Comparison of ENCODE assay signal across 7 cellular contexts in genomic region chr17:7484964-7485377, GRCh38. TPM values are rescaled to one million over a fixed set of nuclear protein-coding genes. Genes with fewer than 3 reads are reported as not detected.
A peak's percentile ranks its signal among the peaks of the same experiment; 100 is the strongest.
DNase-seq lines count a peak whose midpoint lies in the region; ATAC-seq and TF ChIP-seq lines count a peak whose summit lies in the region.

No MANE protein-coding gene starts in this region.

- H3K4me3 ChIP-seq in GM23338 (peak overlapping the region; percentile 86), RWPE2 (ENCODE audit: severe bottlenecking) (peak overlapping the region; percentile 72), foreskin fibroblast (ENCODE audit: low read depth in 1 of 2, low read length in 2 of 2) (peak overlapping the region; percentile 59 to 95)

- peaks cover 28% of the 10 kb centered on the region for H3K36me3 Mint-ChIP-seq in GM23338 (ENCODE audit: low read depth)
- H3K36me3 Mint-ChIP-seq in stimulated activated effector memory CD8-positive, alpha-beta T cell treated with anti-CD3 and anti-CD28 coated beads, Interleukin-12 subunit alpha, Interleukin-12 subunit beta, amount 100 ng/mL, for 72 hours = peaks cover 79% of the 10 kb centered on the region

- peaks cover 20% of the 10 kb centered on the region; the same call in 1 of the 2 replicates for H3F3A ChIP-seq in GM23338 (replicated peaks; ENCODE audit: low read depth)

- H3K9me3 ChIP-seq in RWPE2 (ENCODE audit: severe bottlenecking) = no peaks in the 10 kb centered on the region

- peak overlapping the region; percentile 78 for H3K4me2 ChIP-seq in GM23338

- peak overlapping the region; percentile 99 for H3K27ac Mint-ChIP-seq in GM23338
- H3K27ac Mint-ChIP-seq in stimulated activated effector memory CD8-positive, alpha-beta T cell treated with anti-CD3 and anti-CD28 coated beads, Interleukin-12 subunit alpha, Interleukin-12 subunit beta, amount 100 ng/mL, for 72 hours = peak overlapping the region; percentile 100

- H3K9me3 Mint-ChIP-seq in GM23338 = no peaks in the 10 kb centered on the region; the same call in 1 of the 3 replicates
- no peaks in the 10 kb centered on the region for H3K9me3 Mint-ChIP-seq in stimulated activated effector memory CD8-positive, alpha-beta T cell treated with anti-CD3 and anti-CD28 coated beads, Interleukin-12 subunit alpha, Interleukin-12 subunit beta, amount 100 ng/mL, for 72 hours

- TF ChIP-seq CTCF in GM23338 (conservative IDR thresholded peaks at IDR 0.05; ENCODE audit: low read depth in 2 of 2) (no peak), RWPE2 (IDR thresholded peaks at IDR 0.05; ENCODE audit: poor library complexity, severe bottlenecking) (peak; percentile 19), foreskin fibroblast (IDR thresholded peaks at IDR 0.05; ENCODE audit: low read depth, low read length) (no peak)

- peaks cover 30% of the 10 kb centered on the region for H4K20me1 ChIP-seq in GM23338 (replicated peaks; ENCODE audit: insufficient read depth)

- H3K79me2 ChIP-seq in GM23338 (replicated peaks; ENCODE audit: insufficient read depth) = peaks cover 63% of the 10 kb centered on the region

- ATAC-seq in GM23338 = peak; percentile 7
- ATAC-seq in RWPE2 (ENCODE audit: low read depth) = peak; percentile 1; the same call in 2 of the 3 replicates
- peak; percentile 1 for ATAC-seq in stimulated activated effector memory CD8-positive, alpha-beta T cell treated with anti-CD3 and anti-CD28 coated beads, Interleukin-12 subunit alpha, Interleukin-12 subunit beta, amount 100 ng/mL, for 72 hours
- no peak for ATAC-seq in HG02642 (IDR thresholded peaks at IDR 0.05; ENCODE audit: poor library complexity, unreplicated experiment)

- no peaks in the 10 kb centered on the region for H3K9me2 ChIP-seq in GM23338 (ENCODE audit: insufficient read depth)

- no peaks in the 10 kb centered on the region for H3K36me3 ChIP-seq in GM23338 (ENCODE audit: insufficient read depth)
- H3K36me3 ChIP-seq in RWPE2 (ENCODE audit: low read depth) = peaks cover 4% of the 10 kb centered on the region; the same call in 1 of the 2 replicates

- DNase-seq in GM23338 (ENCODE audit: low spot score) (peak; percentile 65), RWPE2 (ENCODE audit: low spot score) (no peak), foreskin fibroblast (no peak), AG20443 (ENCODE audit: low spot score) (no peak), hypothalamus (lab: John Stamatoyannopoulos, UW) (no peak)
- no peak for DNase-seq in stimulated activated effector memory CD8-positive, alpha-beta T cell treated with anti-CD3 and anti-CD28 coated beads, Interleukin-12 subunit alpha, Interleukin-12 subunit beta, amount 100 ng/mL, for 72 hours (ENCODE audit: low spot score in 2 of 2)

- H3K4me1 Mint-ChIP-seq in GM23338 = peaks cover 52% of the 10 kb centered on the region
- peaks cover 81% of the 10 kb centered on the region for H3K4me1 Mint-ChIP-seq in stimulated activated effector memory CD8-positive, alpha-beta T cell treated with anti-CD3 and anti-CD28 coated beads, Interleukin-12 subunit alpha, Interleukin-12 subunit beta, amount 100 ng/mL, for 72 hours

- H3K4me3 Mint-ChIP-seq in GM23338 = peak overlapping the region; percentile 93
- H3K4me3 Mint-ChIP-seq in stimulated activated effector memory CD8-positive, alpha-beta T cell treated with anti-CD3 and anti-CD28 coated beads, Interleukin-12 subunit alpha, Interleukin-12 subunit beta, amount 100 ng/mL, for 72 hours = peak overlapping the region; percentile 100

- H3K4me1 ChIP-seq in GM23338 (ENCODE audit: insufficient read depth) (peaks cover 24% of the 10 kb centered on the region), RWPE2 (ENCODE audit: insufficient read depth, poor library complexity, severe bottlenecking) (peaks cover 14% of the 10 kb centered on the region)

- peaks cover 30% of the 10 kb centered on the region for H3K27me3 Mint-ChIP-seq in GM23338 (ENCODE audit: insufficient read depth, low read depth, poor library complexity)

- H3K27ac ChIP-seq in GM23338 (ENCODE audit: low read depth) = peak overlapping the region; percentile 89
- H3K27ac ChIP-seq in RWPE2 (ENCODE audit: poor library complexity, severe bottlenecking) = peak overlapping the region; percentile 84

- no peak overlapping the region for H2AFZ ChIP-seq in GM23338

- H3K27me3 ChIP-seq in GM23338 (ENCODE audit: insufficient read depth) (no peaks in the 10 kb centered on the region), RWPE2 (ENCODE audit: insufficient read depth, poor library complexity, severe bottlenecking) (no peaks in the 10 kb centered on the region)

TF ChIP-seq in GM23338, 12 proteins besides CTCF, POLR2A, EP300 and RAD21 (continues in another document):
- TF ChIP-seq EZH2phosphoT487 (IDR thresholded peaks at IDR 0.05; ENCODE audit: unreplicated experiment) (no peak), ZNF462 (CRISPR knock-in tag; IDR thresholded peaks at IDR 0.05) (no peak), JUNB (IDR thresholded peaks at IDR 0.05; ENCODE audit: unreplicated experiment) (no peak), STAT1 (IDR thresholded peaks at IDR 0.05; ENCODE audit: unreplicated experiment) (no peak), ZNF331 (CRISPR knock-in tag; IDR thresholded peaks at IDR 0.05; ENCODE audit: low read depth) (no peak), ZNF114 (CRISPR knock-in tag; IDR thresholded peaks at IDR 0.05) (no peak), EZH2 (IDR thresholded peaks at IDR 0.05; ENCODE audit: low read depth, unreplicated experiment) (no peak)

RNA-seq across cellular contexts. Expression of gene POLR2A, which starts 0.8 kb away (rescaled TPM):
- total RNA-seq in GM23338 (2014; rRNA removed; shearing (Covaris generic)) = 136 and 151 TPM in 2 replicates
- polyA plus RNA-seq in GM23338 (2016; fragmentation: Nextera tagmentation; extraction: Ambion mirVana) = 56.8 and 58.1 TPM in 2 replicates

RNA-seq across cellular contexts. Expression of gene SLC35G6, which starts 3.7 kb away (rescaled TPM):
- not detected in 2 replicates for total RNA-seq in GM23338 (2014; rRNA removed; shearing (Covaris generic))
- 0.16 TPM in 1 of 2 replicates, not detected in the other for polyA plus RNA-seq in GM23338 (2016; fragmentation: Nextera tagmentation; extraction: Ambion mirVana)

RNA-seq across cellular contexts. Expression of gene ZBTB4, which starts 5.5 kb away (rescaled TPM):
- 6.9 and 11.2 TPM in 2 replicates for total RNA-seq in GM23338 (2014; rRNA removed; shearing (Covaris generic))
- 3.6 and 4.2 TPM in 2 replicates for polyA plus RNA-seq in GM23338 (2016; fragmentation: Nextera tagmentation; extraction: Ambion mirVana)

RNA-seq across cellular contexts. Expression of gene CHRNB1, which starts 40.1 kb away (rescaled TPM):
- 11.2 and 12.0 TPM in 2 replicates for total RNA-seq in GM23338 (2014; rRNA removed; shearing (Covaris generic))
- polyA plus RNA-seq in GM23338 (2016; fragmentation: Nextera tagmentation; extraction: Ambion mirVana) = 10.0 and 11.1 TPM in 2 replicates

RNA-seq across cellular contexts. Expression of gene FGF11, which starts 45.7 kb away (rescaled TPM):
- total RNA-seq in GM23338 (2014; rRNA removed; shearing (Covaris generic)) = 16.6 TPM in 2 replicates
- 11.1 and 13.3 TPM in 2 replicates for polyA plus RNA-seq in GM23338 (2016; fragmentation: Nextera tagmentation; extraction: Ambion mirVana)
